Comparison of ENCODE assay signal across 11 cellular contexts in genomic region chr1:61255324-61255703, GRCh38.
DNase-seq lines count a peak whose midpoint lies in the region; ATAC-seq and TF ChIP-seq lines count a peak whose summit lies in the region.
"Had no signal": no experiment of that assay in that cellular context is flagged by ENCODE, and none has a peak within 500 bp of the region (broad histone marks: within the 10 kb centered on the region; RNA-seq: fewer than 3 reads in every experiment).

No MANE protein-coding gene starts in this region.

- no peaks in the 10 kb centered on the region for H3K27me3 Mint-ChIP-seq in HFFc6 (ENCODE audit: insufficient read depth)
- no peaks in the 10 kb centered on the region for H3K27me3 Mint-ChIP-seq in WTC11 (ENCODE audit: low read depth)

- H3K9me3 ChIP-seq in right cardiac atrium (ENCODE audit: control insufficient read depth, low read length) (no peaks in the 10 kb centered on the region), spleen (no peaks in the 10 kb centered on the region)

- ATAC-seq in WTC11, result no peak
- ATAC-seq in right cardiac atrium, result no peak
- no peak for ATAC-seq in GM21390 (IDR thresholded peaks at IDR 0.05; ENCODE audit: unreplicated experiment)

- DNase-seq in HFFc6 (no peak), WTC11 (ENCODE audit: low spot score) (no peak), right cardiac atrium (no peak), spleen (no peak), DMS 273 treated with DMSO at 0.1 percent for 48 hours (lab: John Stamatoyannopoulos, UW) (no peak), NCI-H345 (lab: John Stamatoyannopoulos, UW) (no peak)
- DNase-seq in stimulated activated CD8-positive, alpha-beta memory T cell treated with anti-CD3 and anti-CD28 coated beads, Interleukin-4, amount 100 ng/mL, for 48 hours, result no peak
- DNase-seq: activated CD4-positive, alpha-beta T cell treated with anti-CD3 and anti-CD28 coated beads for 1 hour; islet precursor cell; stimulated activated CD4-positive, alpha-beta T cell treated with anti-CD3 and anti-CD28 coated beads, Interleukin-1b, Interleukin-23, amount 100 ng/mL, for 48 hours had no signal

- H3K4me3 Mint-ChIP-seq in HFFc6 (peak overlapping the region; percentile 84), WTC11 (no peak overlapping the region)

- intact Hi-C loops in right cardiac atrium (cut with DNase I), result no loop called here
- intact Hi-C loops in spleen (cut with DNase I; ENCODE audit: low total_unique reads), result no loop called here

- TF ChIP-seq CTCF in HFFc6 (IDR thresholded peaks at IDR 0.05) (no peak), WTC11 (IDR thresholded peaks at IDR 0.05) (no peak), spleen (IDR thresholded peaks at IDR 0.05 in 8 of 11, conservative IDR thresholded peaks at IDR 0.05 in 3 of 11) (no peak)

- no peak for TF ChIP-seq POLR2A in spleen (IDR thresholded peaks at IDR 0.05)

- H3K4me3 ChIP-seq in right cardiac atrium (ENCODE audit: low read length), result peak overlapping the region; percentile 31
- peak overlapping the region in 6 of 8 donors; percentile 0 to 51 (median 13) for H3K4me3 ChIP-seq in spleen

- WGBS in right cardiac atrium, result 27% methylated on average over 3 of the region's 3 CpGs
- 1 to 7% (median 6%) methylated on average over 3 of the region's 3 CpGs for WGBS in spleen, 5 donors

- no peaks in the 10 kb centered on the region for H3K9me3 Mint-ChIP-seq in HFFc6
- H3K9me3 Mint-ChIP-seq in WTC11, result no peaks in the 10 kb centered on the region

- POLR2A ChIA-PET in WTC11 (lab: Charles Lee), result no interaction called here

- CTCF ChIA-PET in WTC11 (lab: Charles Lee), result interaction anchor here (0.6 kb wide), 1 partner anchor 405 kb away, joined by 4 read pairs; no protein-coding TSS in a partner anchor

- H3K4me1 ChIP-seq in right cardiac atrium (ENCODE audit: control insufficient read depth, insufficient read depth, low read length), result peaks cover 8% of the 10 kb centered on the region
- peaks cover 11 to 35% (median 27%) of the 10 kb centered on the region in 6 donors for H3K4me1 ChIP-seq in spleen

- no peaks in the 10 kb centered on the region for H3K27me3 ChIP-seq in right cardiac atrium (ENCODE audit: control insufficient read depth, insufficient read depth)
- no peaks in the 10 kb centered on the region for H3K27me3 ChIP-seq in spleen (replicated peaks in 1 of 7)

- peaks cover 39% of the 10 kb centered on the region for H3K4me1 Mint-ChIP-seq in HFFc6 (ENCODE audit: low read depth)
- peaks cover 45% of the 10 kb centered on the region for H3K4me1 Mint-ChIP-seq in WTC11

- H3K36me3 ChIP-seq in spleen, result no peaks in the 10 kb centered on the region

- H3K27ac ChIP-seq in right cardiac atrium (ENCODE audit: low read length) (peak overlapping the region; percentile 81), spleen (peak overlapping the region; percentile 44 to 80 (median 74))

- H3K27ac Mint-ChIP-seq in HFFc6 (peak overlapping the region; percentile 70), WTC11 (peak overlapping the region; percentile 54; the same call in 1 of the 2 replicates)

- H3K36me3 Mint-ChIP-seq in HFFc6 (ENCODE audit: low read depth), result no peaks in the 10 kb centered on the region
- H3K36me3 Mint-ChIP-seq in WTC11, result 0 out of 2 replicates have a peak, but pooled peaks cover under 1% of the 10 kb centered on the region

TF ChIP-seq in WTC11, 78 proteins besides CTCF, POLR2A, EP300 and RAD21 (continues in another document):
- TF ChIP-seq NFATC4 (CRISPR knock-in tag; IDR thresholded peaks at IDR 0.05), result no peak
- no peak for TF ChIP-seq ZNF219 (CRISPR knock-in tag; IDR thresholded peaks at IDR 0.05; ENCODE audit: borderline replicate concordance)
- TF ChIP-seq E2F5 (CRISPR knock-in tag; IDR thresholded peaks at IDR 0.05), result no peak
- no peak for TF ChIP-seq FOXJ3 (CRISPR knock-in tag; IDR thresholded peaks at IDR 0.05; ENCODE audit: borderline replicate concordance)
- TF ChIP-seq CREM (CRISPR knock-in tag; IDR thresholded peaks at IDR 0.05), result no peak
- TF ChIP-seq ZNF281 (CRISPR knock-in tag; IDR thresholded peaks at IDR 0.05), result no peak
- TF ChIP-seq EMX1 (CRISPR knock-in tag; IDR thresholded peaks at IDR 0.05), result no peak
- TF ChIP-seq TEAD1 (CRISPR knock-in tag; IDR thresholded peaks at IDR 0.05), result no peak
- no peak for TF ChIP-seq ATF6 (CRISPR knock-in tag; IDR thresholded peaks at IDR 0.05)
- no peak for TF ChIP-seq ZNF138 (CRISPR knock-in tag; conservative IDR thresholded peaks at IDR 0.05)
- no peak for TF ChIP-seq GTF2I (CRISPR knock-in tag; conservative IDR thresholded peaks at IDR 0.05)
- no peak for TF ChIP-seq GABPB1 (CRISPR knock-in tag; IDR thresholded peaks at IDR 0.05)
- no peak for TF ChIP-seq CDX4 (CRISPR knock-in tag; IDR thresholded peaks at IDR 0.05; ENCODE audit: borderline replicate concordance)
- no peak for TF ChIP-seq ZBTB43 (CRISPR knock-in tag; IDR thresholded peaks at IDR 0.05)
- no peak for TF ChIP-seq SP1 (CRISPR knock-in tag; conservative IDR thresholded peaks at IDR 0.05)
- TF ChIP-seq ZBTB21 (CRISPR knock-in tag; IDR thresholded peaks at IDR 0.05; ENCODE audit: borderline replicate concordance), result no peak
- TF ChIP-seq SMAD4 (CRISPR knock-in tag; IDR thresholded peaks at IDR 0.05), result no peak
